ENCODE assay signal across 1 cellular context in genomic region chr18:79817607-79817998, GRCh38.
TF ChIP-seq lines count a peak whose summit lies in the region.

No MANE protein-coding gene starts in this region.

TF ChIP-seq in H1, 55 proteins besides CTCF, POLR2A, EP300 and RAD21:
- TF ChIP-seq SP2 (IDR thresholded peaks at IDR 0.05; ENCODE audit: low read length) = no peak
- no peak for TF ChIP-seq CEBPB (IDR thresholded peaks at IDR 0.05; ENCODE audit: low read depth, low read length)
- TF ChIP-seq ZNF274 (IDR thresholded peaks at IDR 0.05; ENCODE audit: borderline replicate concordance, extremely low read depth, low read length) = no peak
- TF ChIP-seq RNF2 (IDR thresholded peaks at IDR 0.05; ENCODE audit: borderline replicate concordance, low read depth, low read length, missing control alignments, poor library complexity, severe bottlenecking) = no peak
- TF ChIP-seq KDM5A (IDR thresholded peaks at IDR 0.05; ENCODE audit: low read length) = no peak
- TF ChIP-seq RXRA (IDR thresholded peaks at IDR 0.05; ENCODE audit: insufficient read depth, low read depth, low read length) = no peak
- no peak for TF ChIP-seq RFX5 (IDR thresholded peaks at IDR 0.05; ENCODE audit: borderline replicate concordance, low read depth, low read length)
- no peak for TF ChIP-seq ASH2L (IDR thresholded peaks at IDR 0.05; ENCODE audit: low read length)
- TF ChIP-seq CBX8 (IDR thresholded peaks at IDR 0.05; ENCODE audit: borderline replicate concordance, low read depth, low read length) = no peak
